Comparison of ENCODE assay signal across 1 cellular context in genomic region chr11:130002352-130002845, GRCh38.
TF ChIP-seq lines count a peak whose summit lies in the region.

A gene with protein sequence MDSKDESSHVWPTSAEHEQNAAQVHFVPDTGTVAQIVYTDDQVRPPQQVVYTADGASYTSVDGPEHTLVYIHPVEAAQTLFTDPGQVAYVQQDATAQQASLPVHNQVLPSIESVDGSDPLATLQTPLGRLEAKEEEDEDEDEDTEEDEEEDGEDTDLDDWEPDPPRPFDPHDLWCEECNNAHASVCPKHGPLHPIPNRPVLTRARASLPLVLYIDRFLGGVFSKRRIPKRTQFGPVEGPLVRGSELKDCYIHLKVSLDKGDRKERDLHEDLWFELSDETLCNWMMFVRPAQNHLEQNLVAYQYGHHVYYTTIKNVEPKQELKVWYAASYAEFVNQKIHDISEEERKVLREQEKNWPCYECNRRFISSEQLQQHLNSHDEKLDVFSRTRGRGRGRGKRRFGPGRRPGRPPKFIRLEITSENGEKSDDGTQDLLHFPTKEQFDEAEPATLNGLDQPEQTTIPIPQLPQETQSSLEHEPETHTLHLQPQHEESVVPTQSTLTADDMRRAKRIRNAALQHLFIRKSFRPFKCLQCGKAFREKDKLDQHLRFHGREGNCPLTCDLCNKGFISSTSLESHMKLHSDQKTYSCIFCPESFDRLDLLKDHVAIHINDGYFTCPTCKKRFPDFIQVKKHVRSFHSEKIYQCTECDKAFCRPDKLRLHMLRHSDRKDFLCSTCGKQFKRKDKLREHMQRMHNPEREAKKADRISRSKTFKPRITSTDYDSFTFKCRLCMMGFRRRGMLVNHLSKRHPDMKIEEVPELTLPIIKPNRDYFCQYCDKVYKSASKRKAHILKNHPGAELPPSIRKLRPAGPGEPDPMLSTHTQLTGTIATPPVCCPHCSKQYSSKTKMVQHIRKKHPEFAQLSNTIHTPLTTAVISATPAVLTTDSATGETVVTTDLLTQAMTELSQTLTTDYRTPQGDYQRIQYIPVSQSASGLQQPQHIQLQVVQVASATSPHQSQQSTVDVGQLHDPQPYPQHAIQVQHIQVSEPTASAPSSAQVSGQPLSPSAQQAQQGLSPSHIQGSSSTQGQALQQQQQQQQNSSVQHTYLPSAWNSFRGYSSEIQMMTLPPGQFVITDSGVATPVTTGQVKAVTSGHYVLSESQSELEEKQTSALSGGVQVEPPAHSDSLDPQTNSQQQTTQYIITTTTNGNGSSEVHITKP (minus strand): TSS chr11:130002835. CDS start chr11:129960964, 41,871 bp downstream.

TF ChIP-seq in K562, 482 proteins besides CTCF, POLR2A, EP300 and RAD21 (continued from another document and continues in another):
- TF ChIP-seq TRIM25 (IDR thresholded peaks at IDR 0.05; ENCODE audit: borderline replicate concordance) (no peak), MTF1 (CRISPR knock-in tag; IDR thresholded peaks at IDR 0.05; ENCODE audit: borderline replicate concordance) (no peak), PHF21A (IDR thresholded peaks at IDR 0.05; ENCODE audit: borderline replicate concordance, low read depth) (no peak), ZBTB17 (CRISPR knock-in tag; IDR thresholded peaks at IDR 0.05) (no peak; the same call in 1 of the 2 replicates), ZNF121 (CRISPR knock-in tag; conservative IDR thresholded peaks at IDR 0.05) (no peak), ZNF408 (CRISPR knock-in tag; IDR thresholded peaks at IDR 0.05; ENCODE audit: low read depth) (no peak), ZNF586 (CRISPR knock-in tag; conservative IDR thresholded peaks at IDR 0.05) (no peak), HMGN3 (IDR thresholded peaks at IDR 0.05; ENCODE audit: borderline replicate concordance, extremely low read depth, insufficient read length, low read depth, low read length) (no peak), DDX20 (tag; IDR thresholded peaks at IDR 0.05; ENCODE audit: low read depth) (no peak), SRSF9 (IDR thresholded peaks at IDR 0.05; ENCODE audit: borderline replicate concordance, low read depth, low read length) (no peak), HDAC2 (IDR thresholded peaks at IDR 0.05) (no peak), ATF3 (IDR thresholded peaks at IDR 0.05) (0 out of 2 replicates have a peak, but pooled peaks have one; percentile 14), ATF3 (CRISPR knock-in tag; conservative IDR thresholded peaks at IDR 0.05) (no peak), HOXB6 (CRISPR knock-in tag; IDR thresholded peaks at IDR 0.05; ENCODE audit: borderline replicate concordance) (no peak), HNRNPH1 (optimal IDR thresholded peaks at IDR 0.05; ENCODE audit: low read depth, low read length) (no peak), ZC3H11A (IDR thresholded peaks at IDR 0.05; ENCODE audit: low read depth, low read length) (no peak), MCM5 (IDR thresholded peaks at IDR 0.05; ENCODE audit: low read depth) (no peak), CLOCK (CRISPR knock-in tag; IDR thresholded peaks at IDR 0.05; ENCODE audit: borderline replicate concordance) (no peak), FOXP1 (CRISPR knock-in tag; IDR thresholded peaks at IDR 0.05) (no peak), HEY1 (CRISPR knock-in tag; IDR thresholded peaks at IDR 0.05; ENCODE audit: borderline replicate concordance) (no peak), ARHGAP35 (IDR thresholded peaks at IDR 0.05; ENCODE audit: partially characterized antibody) (no peak), ZNF639 (CRISPR knock-in tag; conservative IDR thresholded peaks at IDR 0.05 in 1 of 2, IDR thresholded peaks at IDR 0.05 in 1 of 2) (no peak; a peak in 1 of 4 replicates), FOXA1 (IDR thresholded peaks at IDR 0.05; ENCODE audit: borderline replicate concordance) (no peak), NUFIP1 (IDR thresholded peaks at IDR 0.05; ENCODE audit: partially characterized antibody) (peak; percentile 28), TGIF2 (CRISPR knock-in tag; IDR thresholded peaks at IDR 0.05) (no peak), NR2F6 (CRISPR knock-in tag; IDR thresholded peaks at IDR 0.05) (no peak), TAF7 (tag; IDR thresholded peaks at IDR 0.05) (peak; percentile 77), GATAD2B (IDR thresholded peaks at IDR 0.05; ENCODE audit: borderline replicate concordance) (0 out of 2 replicates have a peak, but pooled peaks have one; percentile 3), RCOR1 (IDR thresholded peaks at IDR 0.05; ENCODE audit: borderline replicate concordance in 1 of 2, low read depth in 2 of 2, low read length in 2 of 2) (no peak; a peak in 1 of 4 replicates), SMAD1 (IDR thresholded peaks at IDR 0.05; ENCODE audit: low read depth, low read length, partially characterized antibody) (no peak), CBX1 (IDR thresholded peaks at IDR 0.05; ENCODE audit: low read depth) (peak; percentile 31; the same call in 1 of the 2 replicates)
- TF ChIP-seq, protein P1, sequence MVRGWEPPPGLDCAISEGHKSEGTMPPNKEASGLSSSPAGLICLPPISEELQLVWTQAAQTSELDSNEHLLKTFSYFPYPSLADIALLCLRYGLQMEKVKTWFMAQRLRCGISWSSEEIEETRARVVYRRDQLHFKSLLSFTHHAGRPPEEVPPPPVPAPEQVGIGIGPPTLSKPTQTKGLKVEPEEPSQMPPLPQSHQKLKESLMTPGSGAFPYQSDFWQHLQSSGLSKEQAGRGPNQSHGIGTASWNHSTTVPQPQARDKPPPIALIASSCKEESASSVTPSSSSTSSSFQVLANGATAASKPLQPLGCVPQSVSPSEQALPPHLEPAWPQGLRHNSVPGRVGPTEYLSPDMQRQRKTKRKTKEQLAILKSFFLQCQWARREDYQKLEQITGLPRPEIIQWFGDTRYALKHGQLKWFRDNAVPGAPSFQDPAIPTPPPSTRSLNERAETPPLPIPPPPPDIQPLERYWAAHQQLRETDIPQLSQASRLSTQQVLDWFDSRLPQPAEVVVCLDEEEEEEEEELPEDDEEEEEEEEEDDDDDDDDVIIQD (CRISPR knock-in tag; IDR thresholded peaks at IDR 0.05): no peak
- TF ChIP-seq, protein P2, sequence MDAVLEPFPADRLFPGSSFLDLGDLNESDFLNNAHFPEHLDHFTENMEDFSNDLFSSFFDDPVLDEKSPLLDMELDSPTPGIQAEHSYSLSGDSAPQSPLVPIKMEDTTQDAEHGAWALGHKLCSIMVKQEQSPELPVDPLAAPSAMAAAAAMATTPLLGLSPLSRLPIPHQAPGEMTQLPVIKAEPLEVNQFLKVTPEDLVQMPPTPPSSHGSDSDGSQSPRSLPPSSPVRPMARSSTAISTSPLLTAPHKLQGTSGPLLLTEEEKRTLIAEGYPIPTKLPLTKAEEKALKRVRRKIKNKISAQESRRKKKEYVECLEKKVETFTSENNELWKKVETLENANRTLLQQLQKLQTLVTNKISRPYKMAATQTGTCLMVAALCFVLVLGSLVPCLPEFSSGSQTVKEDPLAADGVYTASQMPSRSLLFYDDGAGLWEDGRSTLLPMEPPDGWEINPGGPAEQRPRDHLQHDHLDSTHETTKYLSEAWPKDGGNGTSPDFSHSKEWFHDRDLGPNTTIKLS (IDR thresholded peaks at IDR 0.05; ENCODE audit: borderline replicate concordance, low read depth): no peak
- TF ChIP-seq, protein P3, sequence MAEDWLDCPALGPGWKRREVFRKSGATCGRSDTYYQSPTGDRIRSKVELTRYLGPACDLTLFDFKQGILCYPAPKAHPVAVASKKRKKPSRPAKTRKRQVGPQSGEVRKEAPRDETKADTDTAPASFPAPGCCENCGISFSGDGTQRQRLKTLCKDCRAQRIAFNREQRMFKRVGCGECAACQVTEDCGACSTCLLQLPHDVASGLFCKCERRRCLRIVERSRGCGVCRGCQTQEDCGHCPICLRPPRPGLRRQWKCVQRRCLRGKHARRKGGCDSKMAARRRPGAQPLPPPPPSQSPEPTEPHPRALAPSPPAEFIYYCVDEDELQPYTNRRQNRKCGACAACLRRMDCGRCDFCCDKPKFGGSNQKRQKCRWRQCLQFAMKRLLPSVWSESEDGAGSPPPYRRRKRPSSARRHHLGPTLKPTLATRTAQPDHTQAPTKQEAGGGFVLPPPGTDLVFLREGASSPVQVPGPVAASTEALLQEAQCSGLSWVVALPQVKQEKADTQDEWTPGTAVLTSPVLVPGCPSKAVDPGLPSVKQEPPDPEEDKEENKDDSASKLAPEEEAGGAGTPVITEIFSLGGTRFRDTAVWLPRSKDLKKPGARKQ (CRISPR knock-in tag; IDR thresholded peaks at IDR 0.05): no peak
